Comparison of ENCODE assay signal across 22 cellular contexts in the genomic region with DNA sequence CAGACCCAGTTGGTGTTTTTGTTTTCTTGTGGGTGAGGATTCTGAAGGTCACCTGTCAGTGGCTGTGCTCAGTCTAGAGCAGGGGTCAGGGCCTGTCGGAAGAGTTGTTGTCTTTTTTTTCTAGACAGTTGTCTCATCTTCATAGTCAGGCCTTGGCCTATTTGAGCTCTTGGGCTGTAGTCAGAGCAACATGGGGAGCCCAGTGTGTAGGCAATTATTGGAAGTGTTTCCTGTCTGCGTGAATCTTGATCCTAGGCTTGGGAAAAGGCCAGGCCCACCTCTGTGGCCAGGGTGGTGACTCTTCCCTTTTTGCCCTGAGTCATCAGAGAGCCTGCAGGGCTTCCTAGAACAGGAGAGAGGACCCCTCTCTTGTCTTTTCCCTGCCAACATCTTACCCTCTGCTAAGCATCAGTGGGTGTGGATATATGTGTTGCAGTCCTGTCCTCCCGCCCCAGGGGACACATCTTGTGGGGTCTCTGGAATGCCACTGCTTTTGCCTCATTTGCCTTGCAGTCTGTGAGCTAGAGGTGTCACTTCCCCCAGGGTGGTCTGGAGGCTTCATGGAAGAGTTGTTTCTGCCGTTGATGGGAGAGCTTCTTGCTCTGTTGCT. TPM values are rescaled to one million over a fixed set of nuclear protein-coding genes. Genes with fewer than 3 reads are reported as not detected.
DNase-seq lines count a peak whose midpoint lies in the region; ATAC-seq, FAIRE-seq and TF ChIP-seq lines count a peak whose summit lies in the region.
"Had no signal": no experiment of that assay in that cellular context is flagged by ENCODE, and none has a peak within 500 bp of the region (broad histone marks: within the 10 kb centered on the region; RNA-seq: fewer than 3 reads in every experiment).

No MANE protein-coding gene starts in this region.

- TF ChIP-seq POLR2A in GM12891 (IDR thresholded peaks at IDR 0.05; ENCODE audit: low read depth, low read length): no peak

- intact Hi-C loops in dendritic cell treated with granulocyte-macrophage colony-stimulating factor and Interleukin-4, amounts not matched to agents 40 ng/mL and 50 ng/mL, for 4 days (cut with micrococcal nuclease): no loop called here
- intact Hi-C loops in left lung (cut with DNase I): no loop called here

- no peaks in the 10 kb centered on the region for H3K9me3 Mint-ChIP-seq in CD4-positive, CD25-positive, alpha-beta regulatory T cell
- H3K9me3 Mint-ChIP-seq in dendritic cell treated with granulocyte-macrophage colony-stimulating factor and Interleukin-4, amounts not matched to agents 40 ng/mL and 50 ng/mL, for 4 days: no peaks in the 10 kb centered on the region
- no peaks in the 10 kb centered on the region for H3K9me3 Mint-ChIP-seq in progenitor cell of endocrine pancreas (ENCODE audit: low read depth)
- H3K9me3 Mint-ChIP-seq: activated naive CD4-positive, alpha-beta T cell treated with anti-CD3 and anti-CD28 coated beads, Interleukin-2, amount 10 ng/mL, durations not matched to agents 7 days and 5 days; stimulated activated memory B cell treated with anti-CD40 and anti-IgM and Interleukin-4, amounts not matched to agents 10 μg/mL and 1 μg/mL and 100 μg/mL, for 72 hours; T-helper 1 cell treated with Interleukin-12 subunit alpha and Interleukin-12 subunit beta and Interleukin-4 antibody, amounts not matched to agents 30 μg/mL and 1 μg/mL, for 36 hours had no signal

- H3K27ac Mint-ChIP-seq in CD4-positive, CD25-positive, alpha-beta regulatory T cell: peak overlapping the region in 2 of 3 donors; percentile 15 to 84
- peak overlapping the region; percentile 20 for H3K27ac Mint-ChIP-seq in dendritic cell treated with granulocyte-macrophage colony-stimulating factor and Interleukin-4, amounts not matched to agents 40 ng/mL and 50 ng/mL, for 4 days
- H3K27ac Mint-ChIP-seq in progenitor cell of endocrine pancreas: peak overlapping the region; percentile 59
- H3K27ac Mint-ChIP-seq: activated naive CD4-positive, alpha-beta T cell treated with anti-CD3 and anti-CD28 coated beads, Interleukin-2, amount 10 ng/mL, durations not matched to agents 7 days and 5 days; stimulated activated memory B cell treated with anti-CD40 and anti-IgM and Interleukin-4, amounts not matched to agents 10 μg/mL and 1 μg/mL and 100 μg/mL, for 72 hours; T-helper 1 cell treated with Interleukin-12 subunit alpha and Interleukin-12 subunit beta and Interleukin-4 antibody, amounts not matched to agents 30 μg/mL and 1 μg/mL, for 36 hours had no signal

- H3K4me3 Mint-ChIP-seq in CD4-positive, CD25-positive, alpha-beta regulatory T cell: no peak overlapping the region
- H3K4me3 Mint-ChIP-seq in dendritic cell treated with granulocyte-macrophage colony-stimulating factor and Interleukin-4, amounts not matched to agents 40 ng/mL and 50 ng/mL, for 4 days: no peak overlapping the region
- H3K4me3 Mint-ChIP-seq in progenitor cell of endocrine pancreas (ENCODE audit: low read depth): no peak overlapping the region
- H3K4me3 Mint-ChIP-seq: activated naive CD4-positive, alpha-beta T cell treated with anti-CD3 and anti-CD28 coated beads, Interleukin-2, amount 10 ng/mL, durations not matched to agents 7 days and 5 days; stimulated activated memory B cell treated with anti-CD40 and anti-IgM and Interleukin-4, amounts not matched to agents 10 μg/mL and 1 μg/mL and 100 μg/mL, for 72 hours; T-helper 1 cell treated with Interleukin-12 subunit alpha and Interleukin-12 subunit beta and Interleukin-4 antibody, amounts not matched to agents 30 μg/mL and 1 μg/mL, for 36 hours had no signal

- no peak for ATAC-seq in CD4-positive, CD25-positive, alpha-beta regulatory T cell (ENCODE audit: low read depth in 2 of 2)
- no peak for ATAC-seq in HG02642 (IDR thresholded peaks at IDR 0.05; ENCODE audit: poor library complexity, unreplicated experiment)
- no peak for ATAC-seq in left lung
- ATAC-seq: activated CD4-positive, CD25-positive, alpha-beta regulatory T cell treated with anti-CD3 and anti-CD28 coated beads, Interleukin-2, amount 50 U/mL, for 24 hours; GM12878; stimulated activated memory B cell treated with anti-CD40 and anti-IgM and Interleukin-4, amounts not matched to agents 10 μg/mL and 1 μg/mL and 100 μg/mL, for 72 hours had no signal

- DNase-seq in CD4-positive, CD25-positive, alpha-beta regulatory T cell: no peak
- DNase-seq in progenitor cell of endocrine pancreas (ENCODE audit: low spot score, unreplicated experiment): no peak
- DNase-seq in GM12891 (ENCODE audit: insufficient read length, low spot score): no peak
- DNase-seq in left lung: no peak
- no peak for DNase-seq in DMS153 (lab: John Stamatoyannopoulos, UW)
- DNase-seq: activated CD8-positive, alpha-beta memory T cell treated with anti-CD3 and anti-CD28 coated beads, Interleukin-2, amount 50 U/mL, for 4 hours; activated naive CD4-positive, alpha-beta T cell treated with anti-CD3 and anti-CD28 coated beads, Interleukin-2, amount 10 ng/mL, durations not matched to agents 7 days and 5 days; effector CD4-positive, alpha-beta T cell; NCI-H2029 treated with DMSO at 0.1 percent for 48 hours; NCI-H526 had no signal

- H3K4me3 ChIP-seq in CD4-positive, CD25-positive, alpha-beta regulatory T cell (ENCODE audit: low read depth, low read length): no peak overlapping the region
- H3K4me3 ChIP-seq in HUES6 (ENCODE audit: low read depth, low read length) (no peak overlapping the region), left lung (no peak overlapping the region)
- H3K4me3 ChIP-seq: breast epithelium, GM12878, lung, right atrium auricular region had no signal

- TF ChIP-seq CTCF in progenitor cell of endocrine pancreas (IDR thresholded peaks at IDR 0.05; ENCODE audit: unreplicated experiment): no peak
- no peak for TF ChIP-seq CTCF in left lung (IDR thresholded peaks at IDR 0.05)

- H3K4me1 ChIP-seq in CD4-positive, CD25-positive, alpha-beta regulatory T cell (ENCODE audit: control insufficient read depth, insufficient read depth, low read length, poor library complexity, severe bottlenecking): peaks cover 3% of the 10 kb centered on the region
- H3K4me1 ChIP-seq in HUES6 (ENCODE audit: control insufficient read depth, insufficient read depth, low read length): peaks cover 18% of the 10 kb centered on the region
- peaks cover 12 to 15% of the 10 kb centered on the region in 2 donors for H3K4me1 ChIP-seq in left lung
- H3K4me1 ChIP-seq: right atrium auricular region had no signal

- no peak for FAIRE-seq in GM12891 (lab: Jason Lieb, UNC)
- FAIRE-seq: GM12878, RCC 7860 had no signal

- peaks cover 15% of the 10 kb centered on the region for H3K36me3 Mint-ChIP-seq in CD4-positive, CD25-positive, alpha-beta regulatory T cell
- peaks cover 33% of the 10 kb centered on the region for H3K36me3 Mint-ChIP-seq in dendritic cell treated with granulocyte-macrophage colony-stimulating factor and Interleukin-4, amounts not matched to agents 40 ng/mL and 50 ng/mL, for 4 days (ENCODE audit: low read depth)
- peaks cover 4% of the 10 kb centered on the region for H3K36me3 Mint-ChIP-seq in progenitor cell of endocrine pancreas (ENCODE audit: insufficient read depth)

- no peaks in the 10 kb centered on the region for H3K27me3 Mint-ChIP-seq in CD4-positive, CD25-positive, alpha-beta regulatory T cell
- H3K27me3 Mint-ChIP-seq in dendritic cell treated with granulocyte-macrophage colony-stimulating factor and Interleukin-4, amounts not matched to agents 40 ng/mL and 50 ng/mL, for 4 days: no peaks in the 10 kb centered on the region
- H3K27me3 Mint-ChIP-seq in progenitor cell of endocrine pancreas: no peaks in the 10 kb centered on the region
- H3K27me3 Mint-ChIP-seq: activated naive CD4-positive, alpha-beta T cell treated with anti-CD3 and anti-CD28 coated beads, Interleukin-2, amount 10 ng/mL, durations not matched to agents 7 days and 5 days; stimulated activated memory B cell treated with anti-CD40 and anti-IgM and Interleukin-4, amounts not matched to agents 10 μg/mL and 1 μg/mL and 100 μg/mL, for 72 hours had no signal

- H3K36me3 ChIP-seq in CD4-positive, CD25-positive, alpha-beta regulatory T cell (ENCODE audit: control insufficient read depth, insufficient read depth, low read length): peaks cover 8% of the 10 kb centered on the region
- H3K36me3 ChIP-seq in HUES6 (ENCODE audit: control insufficient read depth, insufficient read depth, low read length) (peaks cover 6% of the 10 kb centered on the region; the same call in 1 of the 2 replicates), left lung (peaks cover 0 to 17% of the 10 kb centered on the region in 2 donors)
- H3K36me3 ChIP-seq: breast epithelium, right atrium auricular region had no signal

- no peaks in the 10 kb centered on the region for H3K27me3 ChIP-seq in CD4-positive, CD25-positive, alpha-beta regulatory T cell (ENCODE audit: control insufficient read depth, insufficient read depth, low read length)
- H3K27me3 ChIP-seq in HUES6 (ENCODE audit: control insufficient read depth, insufficient read depth, low read length): no peaks in the 10 kb centered on the region
- no peaks in the 10 kb centered on the region for H3K27me3 ChIP-seq in left lung
- H3K27me3 ChIP-seq: breast epithelium, right atrium auricular region had no signal

- H3K27ac ChIP-seq in CD4-positive, CD25-positive, alpha-beta regulatory T cell (ENCODE audit: insufficient read depth, low read length, poor library complexity, severe bottlenecking): no peak overlapping the region
- no peak overlapping the region for H3K27ac ChIP-seq in HUES6 (ENCODE audit: low read depth, low read length)
- H3K27ac ChIP-seq in left lung: no peak overlapping the region
- H3K27ac ChIP-seq: right atrium auricular region had no signal

- H3K9me3 ChIP-seq in CD4-positive, CD25-positive, alpha-beta regulatory T cell (ENCODE audit: control insufficient read depth in 2 of 2, low read length in 2 of 2): no peaks in the 10 kb centered on the region
- no peaks in the 10 kb centered on the region for H3K9me3 ChIP-seq in HUES6 (ENCODE audit: control insufficient read depth, insufficient read depth, low read depth, low read length)
- H3K9me3 ChIP-seq in left lung: no peaks in the 10 kb centered on the region
- H3K9me3 ChIP-seq: breast epithelium, right atrium auricular region had no signal

- H3K9ac ChIP-seq in HUES6 (ENCODE audit: low read length): peak overlapping the region; percentile 28

- peaks cover 2 to 36% (median 13%) of the 10 kb centered on the region in 4 donors for H3K4me1 Mint-ChIP-seq in CD4-positive, CD25-positive, alpha-beta regulatory T cell
- peaks cover 24% of the 10 kb centered on the region for H3K4me1 Mint-ChIP-seq in dendritic cell treated with granulocyte-macrophage colony-stimulating factor and Interleukin-4, amounts not matched to agents 40 ng/mL and 50 ng/mL, for 4 days (ENCODE audit: low read depth)
- H3K4me1 Mint-ChIP-seq in progenitor cell of endocrine pancreas (ENCODE audit: low read depth): peaks cover 2% of the 10 kb centered on the region

RNA-seq across cellular contexts. Expression of a gene that starts 11.4 kb away (rescaled TPM):
- total RNA-seq in CD4-positive, CD25-positive, alpha-beta regulatory T cell: 36.3 TPM
- 1 to 10 TPM; 5.5 to 9.5 (median 6.6) TPM for polyA plus RNA-seq in CD4-positive, CD25-positive, alpha-beta regulatory T cell
- total RNA-seq in progenitor cell of endocrine pancreas (64.5 and 65.8 TPM in 2 replicates), left lung (10 to 100 TPM; 24.5 to 27.9 TPM)
- polyA plus RNA-seq in GM12891 (2012; ENCODE audit: low read depth, missing spikeins): 12.6 TPM

RNA-seq across cellular contexts. Expression of a gene that starts 21.4 kb away (rescaled TPM):
- total RNA-seq in CD4-positive, CD25-positive, alpha-beta regulatory T cell: 0.30 TPM
- polyA plus RNA-seq in CD4-positive, CD25-positive, alpha-beta regulatory T cell: not detected
- total RNA-seq in progenitor cell of endocrine pancreas (1.5 and 1.6 TPM in 2 replicates), left lung (1 to 10 TPM in 1 of 2 donors, under 1 TPM in 1; 0.52 to 1.5 TPM)
- not detected for polyA plus RNA-seq in GM12891 (2012; ENCODE audit: low read depth, missing spikeins)
- total RNA-seq: urinary bladder had no signal
- polyA plus RNA-seq: GM12878 had no signal

RNA-seq across cellular contexts. Expression of a gene that starts 28.0 kb away (rescaled TPM):
- 59.2 TPM for total RNA-seq in CD4-positive, CD25-positive, alpha-beta regulatory T cell
- 100 to 1,000 TPM; 101 to 135 (median 117) TPM for polyA plus RNA-seq in CD4-positive, CD25-positive, alpha-beta regulatory T cell
- total RNA-seq in progenitor cell of endocrine pancreas: 121 and 136 TPM in 2 replicates
- 45.0 TPM for polyA plus RNA-seq in GM12891 (2012; ENCODE audit: low read depth, missing spikeins)
- 100 to 1,000 TPM; 101 to 128 TPM for total RNA-seq in left lung

RNA-seq across cellular contexts. Expression of a gene that starts 28.1 kb away (rescaled TPM):
- 26.8 TPM for total RNA-seq in CD4-positive, CD25-positive, alpha-beta regulatory T cell
- polyA plus RNA-seq in CD4-positive, CD25-positive, alpha-beta regulatory T cell: 10 to 100 TPM in 2 of 4 donors, 1 to 10 TPM in 2; 8.4 to 20.5 (median 11.5) TPM
- total RNA-seq in progenitor cell of endocrine pancreas (45.4 and 47.4 TPM in 2 replicates), left lung (10 to 100 TPM; 31.9 to 46.3 TPM)
- 52.9 TPM for polyA plus RNA-seq in GM12891 (2012; ENCODE audit: low read depth, missing spikeins)

RNA-seq across cellular contexts. Expression of a gene that starts 33.4 kb away (rescaled TPM):
- total RNA-seq in CD4-positive, CD25-positive, alpha-beta regulatory T cell: 0.76 TPM
- under 1 TPM in 3 of 4 donors, not detected in 1; 0.20 to 0.87 (median 0.70) TPM for polyA plus RNA-seq in CD4-positive, CD25-positive, alpha-beta regulatory T cell
- 0.60 and 0.73 TPM in 2 replicates for total RNA-seq in progenitor cell of endocrine pancreas
- polyA plus RNA-seq in GM12891 (2012; ENCODE audit: low read depth, missing spikeins): 0.83 TPM
- total RNA-seq in left lung: 1 to 10 TPM in 1 of 2 donors, under 1 TPM in 1; 0.93 to 1.0 TPM
